ENCODE assay signal across 8 cellular contexts in the genomic region with DNA sequence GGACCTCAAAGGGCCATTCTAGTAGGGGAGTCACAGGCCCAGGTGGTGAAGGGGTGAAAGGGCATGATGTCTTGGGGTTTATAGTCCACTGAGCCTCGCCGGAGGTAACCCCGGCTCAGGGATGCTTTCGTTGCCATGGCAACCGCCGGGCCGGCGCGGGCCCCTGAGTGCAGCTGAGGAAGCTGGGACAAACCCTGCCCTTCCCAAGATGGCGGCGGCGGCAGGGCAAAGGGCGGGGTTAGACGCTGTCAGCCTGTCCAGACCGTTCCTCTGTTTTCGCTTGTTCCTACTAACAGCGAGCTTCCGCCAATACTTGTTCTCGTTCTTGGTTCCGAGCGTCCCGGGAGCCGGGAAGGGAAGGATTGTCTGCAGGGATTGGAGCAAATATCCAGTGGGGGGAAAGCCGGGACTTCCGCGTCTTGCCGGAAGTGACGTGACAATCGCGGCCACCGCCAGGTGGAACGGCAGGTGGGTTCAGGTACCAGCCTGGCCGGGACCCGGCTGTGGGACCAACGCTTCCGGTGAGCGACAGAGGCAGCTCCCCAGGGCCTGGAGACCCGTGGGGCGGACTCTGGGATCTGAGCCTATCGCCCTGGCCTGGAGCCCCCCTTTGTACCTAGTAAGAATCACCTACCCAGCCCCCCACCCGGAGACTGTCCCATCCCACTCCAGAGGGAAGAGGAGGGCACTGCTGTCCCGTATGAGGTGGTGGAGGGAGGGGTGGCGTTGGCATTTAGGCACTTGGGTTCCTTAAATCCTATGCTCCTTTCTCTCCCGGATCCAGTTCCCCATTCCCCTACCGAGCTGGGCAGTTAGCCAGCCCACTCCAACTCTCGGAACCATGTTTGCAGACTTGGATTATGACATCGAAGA. TPM values are rescaled to one million over a fixed set of nuclear protein-coding genes. Genes with fewer than 3 reads are reported as not detected.
DNase-seq lines count a peak whose midpoint lies in the region; TF ChIP-seq lines count a peak whose summit lies in the region.

A gene (plus strand): TSS at position 436 of the 873 bp plus-strand sequence. CDS start 406 bp downstream, at position 842.

- H3K27me3 Mint-ChIP-seq in T-helper 2 cell treated with Interferon-gamma antibody and Interleukin-4, amounts not matched to agents 5 μg/mL and 100 μg/mL, for 36 hours (ENCODE audit: low read depth): peaks cover 2% of the 10 kb centered on the region

- no TSS peak for BruUV-seq in A673 (replicated peaks; lab: Mats Ljungman, UMichigan)

- peak within 1 kb of the TSS; percentile 94 for H3K27ac Mint-ChIP-seq in T-helper 2 cell treated with Interferon-gamma antibody and Interleukin-4, amounts not matched to agents 5 μg/mL and 100 μg/mL, for 36 hours

- H3K9me3 ChIP-seq in A673 (ENCODE audit: low read depth, low read length, poor library complexity, severe bottlenecking): no peaks in the 10 kb centered on the region
- H3K9me3 ChIP-seq in left ventricle myocardium inferior (replicated peaks): no peaks in the 10 kb centered on the region
- H3K9me3 ChIP-seq in transverse colon: no peaks in the 10 kb centered on the region

- peak; percentile 59 for TF ChIP-seq POLR2A in transverse colon (IDR thresholded peaks at IDR 0.05)

- H3K4me3 Mint-ChIP-seq in T-helper 2 cell treated with Interferon-gamma antibody and Interleukin-4, amounts not matched to agents 5 μg/mL and 100 μg/mL, for 36 hours: peak within 1 kb of the TSS; percentile 93

- peak within 1 kb of the TSS; percentile 72 for H3K27ac ChIP-seq in A673 (ENCODE audit: low read depth, low read length, poor library complexity, severe bottlenecking)
- H3K27ac ChIP-seq in angular gyrus (ENCODE audit: low read depth, low read length): peak within 1 kb of the TSS; percentile 97
- peak within 1 kb of the TSS; percentile 91 for H3K27ac ChIP-seq in left ventricle myocardium inferior (replicated peaks)
- H3K27ac ChIP-seq in transverse colon: peak within 1 kb of the TSS; percentile 74 to 85 (median 83)

- TF ChIP-seq CTCF in A673 (conservative IDR thresholded peaks at IDR 0.05; ENCODE audit: low read depth, low read length) (no peak), left ventricle myocardium inferior (IDR thresholded peaks at IDR 0.05; ENCODE audit: borderline replicate concordance) (no peak), transverse colon (IDR thresholded peaks at IDR 0.05) (peak in 3 of 5 experiments; percentile 22 to 66 (median 43))

- POLR2A ChIA-PET in A673 (lab: Charles Lee; ENCODE audit: low non-redundant PET): no interaction called here

- 3 to 14% methylated on average over 1 to 45 of the region's 47 CpGs for WGBS in transverse colon (ENCODE audit: low coverage in 1 of 2), 2 donors

- intact Hi-C loops in A673 (cut with micrococcal nuclease; ENCODE audit: unreplicated experiment) (no loop called here), left ventricle myocardium inferior (cut with micrococcal nuclease) (no loop called here), posterior cingulate gyrus (cut with DNase I) (no loop called here), transverse colon (cut with DNase I; ENCODE audit: low total_unique reads) (loop anchor here (10.0 kb wide), 1 partner anchor 298 kb away; no protein-coding TSS in a partner anchor)

- no peaks in the 10 kb centered on the region for H3K9me3 Mint-ChIP-seq in T-helper 2 cell treated with Interferon-gamma antibody and Interleukin-4, amounts not matched to agents 5 μg/mL and 100 μg/mL, for 36 hours

- no peaks in the 10 kb centered on the region for H3K27me3 ChIP-seq in A673 (replicated peaks; ENCODE audit: insufficient read depth, low read depth, low read length, poor library complexity)
- H3K27me3 ChIP-seq in left ventricle myocardium inferior (ENCODE audit: low read depth): no peaks in the 10 kb centered on the region
- no peaks in the 10 kb centered on the region for H3K27me3 ChIP-seq in transverse colon

- TF ChIP-seq EP300 in transverse colon (IDR thresholded peaks at IDR 0.05; ENCODE audit: low read depth): no peak

- CTCF ChIA-PET in A673 (lab: Charles Lee): no interaction called here

- in situ Hi-C loops in transverse colon (cut with MboI; ENCODE audit: low pct_ligation_motif_present in 1 of 4, low pct_unique_long_range_greater_than_20kb in 1 of 4, low sequenced_read_pairs in 3 of 4): loop anchor here in 3 of 4 donors (10.0 to 25.0 kb wide), 3 partner anchors 298 to 518 kb away; a partner anchor contains a TSS

- H3K4me3 ChIP-seq in A673 (ENCODE audit: low read depth, low read length, poor library complexity, severe bottlenecking) (peak within 1 kb of the TSS; percentile 61), left ventricle myocardium inferior (peak within 1 kb of the TSS; percentile 70), transverse colon (peak within 1 kb of the TSS; percentile 44 to 61 (median 52))

- H3K36me3 Mint-ChIP-seq in T-helper 2 cell treated with Interferon-gamma antibody and Interleukin-4, amounts not matched to agents 5 μg/mL and 100 μg/mL, for 36 hours (ENCODE audit: low read depth): peaks cover 2% of the 10 kb centered on the region

- H3K4me1 Mint-ChIP-seq in T-helper 2 cell treated with Interferon-gamma antibody and Interleukin-4, amounts not matched to agents 5 μg/mL and 100 μg/mL, for 36 hours (ENCODE audit: low read depth): peaks cover 13% of the 10 kb centered on the region

- peak; percentile 92 for DNase-seq in A673 (ENCODE audit: low spot score)
- peak; percentile 87 for DNase-seq in GM19238 (ENCODE audit: insufficient read length, low spot score)
- peak; percentile 86 to 94 (median 92) for DNase-seq in NCI-H1417 (lab: John Stamatoyannopoulos, UW)
- DNase-seq in T-helper 2 cell treated with Interferon-gamma antibody and Interleukin-4, amounts not matched to agents 5 μg/mL and 100 μg/mL, for 36 hours (ENCODE audit: low spot score): peak; percentile 61
- peak; percentile 84 for DNase-seq in left ventricle myocardium inferior
- peak; percentile 84 to 99 (median 94) for DNase-seq in posterior cingulate gyrus
- DNase-seq in transverse colon: peak; percentile 85

- H3K36me3 ChIP-seq in A673 (ENCODE audit: insufficient read depth, low read length, poor library complexity, severe bottlenecking): no peaks in the 10 kb centered on the region
- peaks cover 11% of the 10 kb centered on the region for H3K36me3 ChIP-seq in left ventricle myocardium inferior
- H3K36me3 ChIP-seq in transverse colon: no peaks in the 10 kb centered on the region

- H3K4me1 ChIP-seq in A673 (ENCODE audit: insufficient read depth, low read length, poor library complexity, severe bottlenecking) (peaks cover 7% of the 10 kb centered on the region), left ventricle myocardium inferior (peaks cover 27% of the 10 kb centered on the region), transverse colon (peaks cover 4 to 13% (median 5%) of the 10 kb centered on the region in 4 donors)

RNA-seq across cellular contexts. Expression of the gene that starts here (rescaled TPM):
- total RNA-seq in A673 (2021): 24.8 and 26.6 TPM in 2 replicates
- total RNA-seq in left ventricle myocardium inferior: 21.1 TPM
- 100 to 1,000 TPM in 1 of 4 donors, 10 to 100 TPM in 3; 34.3 to 127 (median 69.3) TPM for total RNA-seq in transverse colon

Comparison
In these comparisons a context has a peak if more than half of its experiments do, and no peak if none do; other contexts are left out.
1. Peak in every context shown above with its lines: DNase-seq, H3K4me3 ChIP-seq and H3K27ac ChIP-seq.
2. CTCF ChIP-seq: peak in transverse colon (3 of 5); none in A673 (single experiment) and left ventricle myocardium inferior (single experiment).